In the genomic region with DNA sequence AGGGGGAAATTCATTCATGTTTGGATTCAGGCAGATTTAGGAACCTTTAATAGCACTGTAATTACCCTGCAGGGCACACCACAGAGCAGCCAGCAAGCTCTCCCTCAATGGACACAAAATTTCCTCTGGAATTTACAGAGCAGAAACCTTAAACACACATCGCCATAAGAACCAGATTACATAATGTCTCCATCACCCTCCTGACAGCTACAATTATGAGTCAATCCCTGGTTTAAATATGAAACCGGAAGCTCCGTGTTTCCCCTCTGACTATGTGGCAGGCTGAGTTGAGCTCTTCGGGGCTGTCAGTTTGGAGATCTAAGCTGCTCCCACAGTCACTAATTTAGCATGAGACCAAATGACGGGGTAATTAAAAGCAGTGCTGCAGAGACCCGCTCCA, we compare ENCODE assay signal across 8 cellular contexts.
DNase-seq lines count a peak whose midpoint lies in the region; ATAC-seq and TF ChIP-seq lines count a peak whose summit lies in the region.

No MANE protein-coding gene starts in this region.

- DNase-seq in Ammon's horn (ENCODE audit: low spot score) (peak; percentile 52), NOMO-1 treated with DMSO at 0.1 percent for 48 hours (lab: John Stamatoyannopoulos, UW; ENCODE audit: unreplicated experiment) (peak; percentile 96), breast epithelium (ENCODE audit: low spot score in 2 of 2) (no peak), right lobe of liver (no peak), OCI-M2 (lab: John Stamatoyannopoulos, UW; ENCODE audit: unreplicated experiment) (no peak)

- TF ChIP-seq POLR2A in breast epithelium (IDR thresholded peaks at IDR 0.05) = no peak
- TF ChIP-seq POLR2A in right lobe of liver (IDR thresholded peaks at IDR 0.05) = no peak

- intact Hi-C loops in breast epithelium (cut with DNase I; ENCODE audit: low total_unique reads) (no loop called here), right lobe of liver (cut with DNase I) (no loop called here)

- H3K4me3 ChIP-seq in breast epithelium = peak overlapping the region; percentile 24 to 50 (median 31)
- no peak overlapping the region for H3K4me3 ChIP-seq in right lobe of liver

- H3K9me3 ChIP-seq in breast epithelium = no peaks in the 10 kb centered on the region
- no peaks in the 10 kb centered on the region for H3K9me3 ChIP-seq in right lobe of liver

- H3K4me1 ChIP-seq in breast epithelium = peaks cover 4 to 7% of the 10 kb centered on the region in 2 donors
- peaks cover 0 to 11% (median 0%) of the 10 kb centered on the region in 4 donors for H3K4me1 ChIP-seq in right lobe of liver

- no peak for TF ChIP-seq CTCF in breast epithelium (IDR thresholded peaks at IDR 0.05)
- TF ChIP-seq CTCF in right lobe of liver (IDR thresholded peaks at IDR 0.05) = no peak

- ATAC-seq in GM18861 (IDR thresholded peaks at IDR 0.05; ENCODE audit: unreplicated experiment) = peak; percentile 82
- peak; percentile 70 for ATAC-seq in HG03025 (IDR thresholded peaks at IDR 0.05; ENCODE audit: low FRiP score, unreplicated experiment)
- peak; percentile 21 to 63 (median 42) for ATAC-seq in right lobe of liver

- H3K36me3 ChIP-seq in breast epithelium (no peaks in the 10 kb centered on the region), right lobe of liver (no peaks in the 10 kb centered on the region)

- H3K27ac ChIP-seq in breast epithelium = peak overlapping the region; percentile 53 to 54
- H3K27ac ChIP-seq in right lobe of liver = peak overlapping the region in 1 of 3 donors; percentile 45
- H3K27ac ChIP-seq in temporal lobe (ENCODE audit: low read depth, low read length) = peak overlapping the region; percentile 47

- H3K27me3 ChIP-seq in breast epithelium = no peaks in the 10 kb centered on the region
- no peaks in the 10 kb centered on the region for H3K27me3 ChIP-seq in right lobe of liver

- WGBS in right lobe of liver (ENCODE audit: insufficient coverage, low coverage, low lambda C conversion rate, missing lambda C conversion rate) = 24% methylated on average over 6 of the region's 6 CpGs

Comparison
In these comparisons a context has a peak if more than half of its experiments do, and no peak if none do; other contexts are left out.
1. DNase-seq: peak in Ammon's horn (single experiment) and NOMO-1 treated with DMSO at 0.1 percent for 48 hours (single experiment); none in breast epithelium (0 of 2), right lobe of liver (0 of 3) and OCI-M2 (single experiment).
2. H3K4me3 ChIP-seq: peak in breast epithelium (3 of 3); none in right lobe of liver (0 of 3).
3. Peak in every context shown above with its lines, with median percentiles within 50 percentile points of each other: ATAC-seq.